8 cellular contexts compared by ENCODE assay signal in genomic region chr3:126212629-126213375, GRCh38. TPM values are rescaled to one million over a fixed set of nuclear protein-coding genes. Genes with fewer than 3 reads are reported as not detected.
A peak's percentile ranks its signal among the peaks of the same experiment; 100 is the strongest.
DNase-seq lines count a peak whose midpoint lies in the region; ATAC-seq and TF ChIP-seq lines count a peak whose summit lies in the region.

No MANE protein-coding gene starts in this region.

- H3K4me1 ChIP-seq in right lobe of liver = peaks cover 0 to 5% (median 0%) of the 10 kb centered on the region in 4 donors
- H3K4me1 ChIP-seq in testis = no peaks in the 10 kb centered on the region

- intact Hi-C loops in dorsolateral prefrontal cortex (cut with DNase I) (no loop called here), right lobe of liver (cut with DNase I) (no loop called here), testis (cut with DNase I; ENCODE audit: low total_unique reads) (no loop called here)

- H3K27me3 ChIP-seq in dorsolateral prefrontal cortex (peaks cover 0 to 35% (median 9%) of the 10 kb centered on the region in 45 donors), right lobe of liver (peaks cover 0 to 3% of the 10 kb centered on the region in 2 donors), testis (no peaks in the 10 kb centered on the region)

- TF ChIP-seq POLR2A in right lobe of liver (IDR thresholded peaks at IDR 0.05) (no peak), testis (IDR thresholded peaks at IDR 0.05) (no peak)

- DNase-seq in NCI-H146 (lab: John Stamatoyannopoulos, UW) = peak; percentile 27
- DNase-seq in NCI-H146 treated with DMSO at 0.1 percent for 48 hours (lab: John Stamatoyannopoulos, UW; ENCODE audit: unreplicated experiment) = no peak
- DNase-seq in NCI-H345 (lab: John Stamatoyannopoulos, UW) = peak; percentile 26
- peak in 3 of 10 donors; percentile 44 to 54 (median 52) for DNase-seq in dorsolateral prefrontal cortex
- DNase-seq in right lobe of liver = peak; percentile 58 to 67 (median 59)
- DNase-seq in testis = peak; percentile 66

- H3K27ac ChIP-seq in dorsolateral prefrontal cortex (peak overlapping the region in 32 of 59 donors; percentile 18 to 81 (median 48)), right lobe of liver (peak overlapping the region in 2 of 3 donors; percentile 24 to 33), testis (peak overlapping the region; percentile 39 to 75)

- ATAC-seq in right lobe of liver (peak; percentile 78 to 86 (median 82)), GM18520 (IDR thresholded peaks at IDR 0.05; ENCODE audit: unreplicated experiment) (no peak), GM18858 (IDR thresholded peaks at IDR 0.05; ENCODE audit: unreplicated experiment) (no peak)

- peak overlapping the region; percentile 43 to 75 (median 60) for H3K4me3 ChIP-seq in dorsolateral prefrontal cortex
- peak overlapping the region; percentile 51 to 62 (median 55) for H3K4me3 ChIP-seq in right lobe of liver
- H3K4me3 ChIP-seq in testis = peak overlapping the region; percentile 51 to 62

- TF ChIP-seq CTCF in dorsolateral prefrontal cortex (IDR thresholded peaks at IDR 0.05 in 54 of 56, conservative IDR thresholded peaks at IDR 0.05 in 2 of 56; ENCODE audit: low read depth in 1 of 56, partially characterized antibody in 56 of 56) = peak in 41 of 56 donors; percentile 5 to 58 (median 32)
- TF ChIP-seq CTCF in right lobe of liver (IDR thresholded peaks at IDR 0.05) = peak in 3 of 4 donors; percentile 44 to 50 (median 45)
- peak in 2 of 3 experiments; percentile 18 to 54 for TF ChIP-seq CTCF in testis (IDR thresholded peaks at IDR 0.05)

- no peaks in the 10 kb centered on the region for H3K36me3 ChIP-seq in right lobe of liver
- no peaks in the 10 kb centered on the region for H3K36me3 ChIP-seq in testis (ENCODE audit: low read depth, missing control alignments)

- WGBS in right lobe of liver (ENCODE audit: insufficient coverage, low coverage, low lambda C conversion rate, missing lambda C conversion rate) = 13% methylated on average over 4 of the region's 56 CpGs
- whole genome bisulfite sequencing in testis, 2 donors = 2 to 7% methylated on average over 25 to 49 of the region's 56 CpGs

- H3K9me3 ChIP-seq in right lobe of liver (no peaks in the 10 kb centered on the region), testis (no peaks in the 10 kb centered on the region)

RNA-seq across cellular contexts. Expression of gene ALDH1L1, which starts 32.4 kb away (rescaled TPM):
- total RNA-seq in dorsolateral prefrontal cortex (100 to 1,000 TPM in 27 of 120 experiments, 10 to 100 TPM in 93; 34.5 to 185 (median 74.8) TPM), right lobe of liver (100 to 1,000 TPM in 5 of 6 experiments, 10 to 100 TPM in 1; 94.9 to 962 (median 353) TPM), testis (10 to 100 TPM; 67.5 to 73.8 TPM)
- polyA plus RNA-seq in testis (ENCODE audit: insufficient read depth, low read depth, low replicate concordance) = 19.6 TPM

Comparison
In these comparisons a context has a peak if more than half of its experiments do, and no peak if none do; other contexts are left out.
1. ATAC-seq: peak in right lobe of liver (4 of 4); none in GM18520 (single experiment) and GM18858 (single experiment).
2. Peak in every context shown above with its lines, with median percentiles within 50 percentile points of each other: H3K27ac ChIP-seq, H3K4me3 ChIP-seq and CTCF ChIP-seq.